In the genomic region with DNA sequence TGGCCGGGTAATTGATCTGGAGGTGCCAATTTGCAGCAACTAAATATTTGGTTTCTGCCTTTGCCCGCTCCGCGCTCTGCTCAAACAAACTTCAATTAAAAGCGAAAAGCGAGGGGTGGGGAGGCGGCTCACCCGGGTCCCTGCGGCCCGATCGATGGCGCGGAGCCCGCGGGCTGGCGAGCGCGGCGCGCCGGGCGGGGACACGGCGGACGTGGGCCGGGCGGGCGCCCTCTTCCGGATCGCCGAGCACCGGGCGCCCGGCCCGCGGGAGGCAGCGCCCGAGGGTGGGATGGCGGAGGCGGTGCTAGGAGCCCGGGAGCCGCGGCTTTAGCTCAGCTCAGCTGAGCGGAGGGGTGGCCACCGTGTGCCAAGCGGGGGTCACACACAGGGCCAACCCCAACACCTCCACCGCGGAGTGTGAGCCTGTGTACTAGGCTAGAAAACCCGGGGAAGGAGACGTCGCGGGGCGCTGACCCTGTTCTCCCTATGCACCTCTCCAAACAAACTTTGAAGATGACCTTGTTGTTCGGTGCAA, we compare ENCODE assay signal across 8 cellular contexts. TPM values are rescaled to one million over a fixed set of nuclear protein-coding genes. Genes with fewer than 3 reads are reported as not detected.
A peak's percentile ranks its signal among the peaks of the same experiment; 100 is the strongest.
DNase-seq lines count a peak whose midpoint lies in the region; ATAC-seq lines count a peak whose summit lies in the region.

No MANE protein-coding gene starts in this region.

- WGBS in mesendoderm (ENCODE audit: extremely low coverage, insufficient coverage, low lambda C conversion rate): no CpG with 5 or more reads among the region's 54 CpGs

- peaks cover 13 to 28% of the 10 kb centered on the region in 2 donors for H3K4me1 ChIP-seq in duodenal mucosa (ENCODE audit: control insufficient read depth in 1 of 2, insufficient read depth in 2 of 2, low read length in 2 of 2)
- no peaks in the 10 kb centered on the region for H3K4me1 ChIP-seq in mesendoderm (ENCODE audit: control insufficient read depth, low read depth, low read length)

- H3K27me3 ChIP-seq in duodenal mucosa (ENCODE audit: control insufficient read depth in 1 of 2, insufficient read depth in 2 of 2, low read length in 2 of 2): peaks cover 24 to 25% of the 10 kb centered on the region in 2 donors
- peaks cover 14% of the 10 kb centered on the region for H3K27me3 ChIP-seq in mesendoderm (ENCODE audit: insufficient read depth, low read length, poor library complexity)

- H2AK5ac ChIP-seq in mesendoderm (ENCODE audit: low read length): no peak overlapping the region

- no peaks in the 10 kb centered on the region for H3K9me3 ChIP-seq in duodenal mucosa (ENCODE audit: control insufficient read depth in 1 of 2, low read length in 2 of 2)

- H3K9ac ChIP-seq in duodenal mucosa (ENCODE audit: low read depth in 1 of 2, low read length in 2 of 2) (no peak overlapping the region), mesendoderm (ENCODE audit: low read length) (peak overlapping the region; percentile 59)

- no peaks in the 10 kb centered on the region for H3K79me1 ChIP-seq in mesendoderm (ENCODE audit: low read length)

- peak overlapping the region; percentile 51 for H3K4me2 ChIP-seq in mesendoderm (ENCODE audit: low read length)

- no peaks in the 10 kb centered on the region for H3K79me2 ChIP-seq in mesendoderm (ENCODE audit: control insufficient read depth, insufficient read depth, low read length)

- no peak overlapping the region for H2BK15ac ChIP-seq in mesendoderm (replicated peaks; ENCODE audit: low read depth)

- peak overlapping the region; percentile 7 for H3K18ac ChIP-seq in mesendoderm (ENCODE audit: low read length)

- DNase-seq in NCI-H1417 (lab: John Stamatoyannopoulos, UW) (peak; percentile 56 to 78 (median 72)), NCI-H1417 treated with DMSO at 0.1 percent for 48 hours (lab: John Stamatoyannopoulos, UW) (no peak), NCI-H1105 treated with DMSO at 0.1 percent for 48 hours (lab: John Stamatoyannopoulos, UW) (peak; percentile 52), mesendoderm (no peak)
- peak; percentile 21 to 26 for DNase-seq in activated CD4-positive, alpha-beta T cell treated with anti-CD3 and anti-CD28 coated beads for 4 hours
- DNase-seq in stimulated activated naive CD4-positive, alpha-beta T cell (lab: John Stamatoyannopoulos, UW): peak in 4 of 6 experiments; percentile 6 to 45 (median 30)

- H3K4me3 ChIP-seq in duodenal mucosa (ENCODE audit: low read depth in 1 of 2, low read length in 2 of 2): peak overlapping the region; percentile 23 to 58
- peak overlapping the region; percentile 31 for H3K4me3 ChIP-seq in mesendoderm (ENCODE audit: low read length)

- H3K27ac ChIP-seq in duodenal mucosa (ENCODE audit: low read depth, low read length) (no peak overlapping the region), mesendoderm (ENCODE audit: low read depth, low read length) (no peak overlapping the region)

- H2BK120ac ChIP-seq in mesendoderm (ENCODE audit: low read depth, low read length): no peak overlapping the region

- H3K36me3 ChIP-seq in duodenal mucosa (ENCODE audit: control insufficient read depth in 1 of 2, insufficient read depth in 2 of 2, low read length in 2 of 2) (peaks cover 0 to 7% of the 10 kb centered on the region in 2 donors), mesendoderm (ENCODE audit: control insufficient read depth, insufficient read depth, low read length) (no peaks in the 10 kb centered on the region)

- H2BK5ac ChIP-seq in mesendoderm (ENCODE audit: low read length): no peak overlapping the region

- no peak overlapping the region for H4K5ac ChIP-seq in mesendoderm (ENCODE audit: low read length)

- no peak overlapping the region for H4K8ac ChIP-seq in mesendoderm (ENCODE audit: low read depth, low read length)

- ATAC-seq in GM18873 (IDR thresholded peaks at IDR 0.05; ENCODE audit: low FRiP score, unreplicated experiment): no peak

- H3K56ac ChIP-seq in mesendoderm (ENCODE audit: low read length): peak overlapping the region; percentile 76

- H3K4ac ChIP-seq in mesendoderm (ENCODE audit: low read depth, low read length): no peak overlapping the region

- H3K23ac ChIP-seq in mesendoderm (ENCODE audit: low read length): no peak overlapping the region

RNA-seq across cellular contexts. Expression of a gene that starts 32.2 kb away (rescaled TPM):
- 21.9 TPM for polyA plus RNA-seq in mesendoderm (2013, experiment 1 of 2)
- polyA plus RNA-seq in mesendoderm (2013, experiment 2 of 2): 22.4 TPM

RNA-seq across cellular contexts. Expression of a gene that starts 41.9 kb away (rescaled TPM):
- polyA plus RNA-seq in mesendoderm (2013, experiment 1 of 2): 126 TPM
- polyA plus RNA-seq in mesendoderm (2013, experiment 2 of 2): 128 TPM

RNA-seq across cellular contexts. Expression of a gene that starts 51.1 kb away (rescaled TPM):
- polyA plus RNA-seq in mesendoderm (2013, experiment 1 of 2): 3.5 TPM
- polyA plus RNA-seq in mesendoderm (2013, experiment 2 of 2): 3.5 TPM

Comparison
In these comparisons a context has a peak if more than half of its experiments do, and no peak if none do; other contexts are left out.
1. DNase-seq: peak in NCI-H1417 (3 of 3), NCI-H1105 treated with DMSO at 0.1 percent for 48 hours (single experiment), activated CD4-positive, alpha-beta T cell treated with anti-CD3 and anti-CD28 coated beads for 4 hours (2 of 2) and stimulated activated naive CD4-positive, alpha-beta T cell (4 of 6); none in NCI-H1417 treated with DMSO at 0.1 percent for 48 hours (single experiment) and mesendoderm (single experiment).